In genomic region chr7:117019786-117020604, GRCh38 we compare ENCODE assay signal across 8 cellular contexts.
DNase-seq lines count a peak whose midpoint lies in the region; ATAC-seq and TF ChIP-seq lines count a peak whose summit lies in the region.

No MANE protein-coding gene starts in this region.

- peak; percentile 73 for DNase-seq in EL
- peak; percentile 81 for DNase-seq in NCI-H510A treated with DMSO at 0.1 percent for 48 hours (lab: John Stamatoyannopoulos, UW)
- peak; percentile 97 for DNase-seq in dermis blood vessel endothelial cell
- no peak for DNase-seq in left lobe of liver (ENCODE audit: low spot score)
- DNase-seq in testis, result peak; percentile 89
- DNase-seq in activated CD4-positive, alpha-beta T cell treated with anti-CD3 and anti-CD28 coated beads, Interleukin-2, amount 10 ng/mL, durations not matched to agents 24 days and 14 days, result no peak
- no peak for DNase-seq in chondrocyte (ENCODE audit: low spot score)

- peak overlapping the region in 1 of 2 donors; percentile 3 for H3K4me3 ChIP-seq in testis

- peaks cover 11% of the 10 kb centered on the region for H3K4me1 ChIP-seq in testis

- peaks cover 8% of the 10 kb centered on the region for H3K4me1 Mint-ChIP-seq in activated CD4-positive, alpha-beta T cell treated with anti-CD3 and anti-CD28 coated beads, Interleukin-2, amount 10 ng/mL, durations not matched to agents 24 days and 14 days
- peaks cover 62% of the 10 kb centered on the region for H3K4me1 Mint-ChIP-seq in chondrocyte (ENCODE audit: low read depth)

- TF ChIP-seq CTCF in testis (IDR thresholded peaks at IDR 0.05), result no peak
- TF ChIP-seq CTCF in chondrocyte (IDR thresholded peaks at IDR 0.05), result no peak

- no peaks in the 10 kb centered on the region for H3K9me3 Mint-ChIP-seq in activated CD4-positive, alpha-beta T cell treated with anti-CD3 and anti-CD28 coated beads, Interleukin-2, amount 10 ng/mL, durations not matched to agents 24 days and 14 days
- no peaks in the 10 kb centered on the region for H3K9me3 Mint-ChIP-seq in chondrocyte (ENCODE audit: low read depth)

- H3K27ac Mint-ChIP-seq in activated CD4-positive, alpha-beta T cell treated with anti-CD3 and anti-CD28 coated beads, Interleukin-2, amount 10 ng/mL, durations not matched to agents 24 days and 14 days, result no peak overlapping the region
- no peak overlapping the region for H3K27ac Mint-ChIP-seq in chondrocyte (ENCODE audit: unreplicated experiment)

- intact Hi-C loops in testis (cut with DNase I; ENCODE audit: low total_unique reads), result no loop called here
- intact Hi-C loops in activated CD4-positive, alpha-beta T cell treated with anti-CD3 and anti-CD28 coated beads, Interleukin-2, amount 10 ng/mL, durations not matched to agents 24 days and 14 days (cut with micrococcal nuclease), result loop anchor here (10.0 kb wide), 1 partner anchor 805 kb away; the partner anchor contains the start of gene TES

- no peak for TF ChIP-seq POLR2A in testis (IDR thresholded peaks at IDR 0.05)

- peak overlapping the region in 1 of 2 donors; percentile 19 for H3K27ac ChIP-seq in testis

- peaks cover 29% of the 10 kb centered on the region for H3K27me3 Mint-ChIP-seq in activated CD4-positive, alpha-beta T cell treated with anti-CD3 and anti-CD28 coated beads, Interleukin-2, amount 10 ng/mL, durations not matched to agents 24 days and 14 days
- no peaks in the 10 kb centered on the region for H3K27me3 Mint-ChIP-seq in chondrocyte (ENCODE audit: low read depth)

- 21 to 23% methylated on average over 18 of the region's 18 CpGs for whole genome bisulfite sequencing in testis, 2 donors

- H3K27me3 ChIP-seq in testis, result no peaks in the 10 kb centered on the region

- ATAC-seq in left lobe of liver (peak; percentile 72), HG02642 (IDR thresholded peaks at IDR 0.05; ENCODE audit: poor library complexity, unreplicated experiment) (no peak)

- no peaks in the 10 kb centered on the region for H3K9me3 ChIP-seq in testis

- no peaks in the 10 kb centered on the region for H3K36me3 ChIP-seq in testis (ENCODE audit: low read depth, missing control alignments)

- no peaks in the 10 kb centered on the region for H3K36me3 Mint-ChIP-seq in activated CD4-positive, alpha-beta T cell treated with anti-CD3 and anti-CD28 coated beads, Interleukin-2, amount 10 ng/mL, durations not matched to agents 24 days and 14 days (ENCODE audit: low read depth)
- H3K36me3 Mint-ChIP-seq in chondrocyte (ENCODE audit: low read depth), result no peaks in the 10 kb centered on the region

- H3K4me3 Mint-ChIP-seq in activated CD4-positive, alpha-beta T cell treated with anti-CD3 and anti-CD28 coated beads, Interleukin-2, amount 10 ng/mL, durations not matched to agents 24 days and 14 days, result no peak overlapping the region
- H3K4me3 Mint-ChIP-seq in chondrocyte (ENCODE audit: unreplicated experiment), result no peak overlapping the region

Comparison
In these comparisons a context has a peak if more than half of its experiments do, and no peak if none do; other contexts are left out.
1. DNase-seq: peak in EL (single experiment), NCI-H510A treated with DMSO at 0.1 percent for 48 hours (single experiment), dermis blood vessel endothelial cell (single experiment) and testis (single experiment); none in left lobe of liver (single experiment), activated CD4-positive, alpha-beta T cell treated with anti-CD3 and anti-CD28 coated beads, Interleukin-2, amount 10 ng/mL, durations not matched to agents 24 days and 14 days (single experiment) and chondrocyte (single experiment).